In genomic region chr11:60363542-60364525, GRCh38 we compare ENCODE assay signal across 9 cellular contexts. TPM values are rescaled to one million over a fixed set of nuclear protein-coding genes. Genes with fewer than 3 reads are reported as not detected.
DNase-seq lines count a peak whose midpoint lies in the region; ATAC-seq and TF ChIP-seq lines count a peak whose summit lies in the region.
"Had no signal": no experiment of that assay in that cellular context is flagged by ENCODE, and none has a peak within 500 bp of the region (broad histone marks: within the 10 kb centered on the region; RNA-seq: fewer than 3 reads in every experiment).

No MANE protein-coding gene starts in this region.

- no peaks in the 10 kb centered on the region for H3K36me3 ChIP-seq in KMS-11 (ENCODE audit: insufficient read depth)
- no peaks in the 10 kb centered on the region for H3K36me3 ChIP-seq in tibial nerve

- ATAC-seq in GM21619 (IDR thresholded peaks at IDR 0.05; ENCODE audit: unreplicated experiment): peak; percentile 46

- TF ChIP-seq CTCF in KMS-11 (conservative IDR thresholded peaks at IDR 0.05; ENCODE audit: low read depth, low read length) (peak; percentile 80), foreskin fibroblast (IDR thresholded peaks at IDR 0.05; ENCODE audit: low read depth, low read length) (peak; percentile 71), tibial nerve (IDR thresholded peaks at IDR 0.05) (peak; percentile 56 to 74 (median 65))

- H3K9me3 ChIP-seq in tibial nerve: peaks cover 0 to 10% (median 0%) of the 10 kb centered on the region in 4 donors

- H3K4me3 ChIP-seq in KMS-11 (IDR thresholded peaks at IDR 0.05; ENCODE audit: insufficient read depth, low read depth, low read length) (no peak overlapping the region), foreskin fibroblast (ENCODE audit: low read depth in 1 of 2, low read length in 2 of 2) (no peak overlapping the region), tibial nerve (no peak overlapping the region)

- H3K27ac ChIP-seq in KMS-11: no peak overlapping the region
- peak overlapping the region in 2 of 4 donors; percentile 18 to 19 for H3K27ac ChIP-seq in tibial nerve
- H3K27ac ChIP-seq: epithelial cell of prostate had no signal

- peaks cover 2% of the 10 kb centered on the region for H3K27me3 Mint-ChIP-seq in activated T-helper 1 cell treated with anti-CD3 and anti-CD28 coated beads, Interleukin-12 subunit alpha, Interleukin-12 subunit beta, Interleukin-2, Interleukin-4 antibody, amounts not matched to agents 30 ng/mL and 10 ng/mL and 1 ng/mL, durations not matched to agents 14 hours and 24 hours and 36 hours (ENCODE audit: insufficient read depth)

- no peaks in the 10 kb centered on the region for H3K79me2 ChIP-seq in KMS-11 (ENCODE audit: insufficient read depth, low read depth)

- no peaks in the 10 kb centered on the region for H3K4me1 Mint-ChIP-seq in activated T-helper 1 cell treated with anti-CD3 and anti-CD28 coated beads, Interleukin-12 subunit alpha, Interleukin-12 subunit beta, Interleukin-2, Interleukin-4 antibody, amounts not matched to agents 30 ng/mL and 10 ng/mL and 1 ng/mL, durations not matched to agents 14 hours and 24 hours and 36 hours (ENCODE audit: low read depth)

- no peaks in the 10 kb centered on the region for H3K27me3 ChIP-seq in KMS-11 (ENCODE audit: insufficient read depth, low read depth)
- no peaks in the 10 kb centered on the region for H3K27me3 ChIP-seq in tibial nerve

- H3K4me1 ChIP-seq in KMS-11 (ENCODE audit: low read depth, poor library complexity, severe bottlenecking): peaks cover 19% of the 10 kb centered on the region
- no peaks in the 10 kb centered on the region for H3K4me1 ChIP-seq in tibial nerve

- H3K36me3 Mint-ChIP-seq in activated T-helper 1 cell treated with anti-CD3 and anti-CD28 coated beads, Interleukin-12 subunit alpha, Interleukin-12 subunit beta, Interleukin-2, Interleukin-4 antibody, amounts not matched to agents 30 ng/mL and 10 ng/mL and 1 ng/mL, durations not matched to agents 14 hours and 24 hours and 36 hours (ENCODE audit: low read depth): no peaks in the 10 kb centered on the region

- DNase-seq in DMS153 (lab: John Stamatoyannopoulos, UW) (peak; percentile 78), RPMI7951 (ENCODE audit: low read depth) (peak; percentile 45), foreskin fibroblast (peak; percentile 7 to 53), nucleus accumbens (lab: John Stamatoyannopoulos, UW) (peak in 32 of 56 donors; percentile 1 to 65 (median 20)), tibial nerve (ENCODE audit: low spot score in 2 of 2) (peak; percentile 46 to 79)
- peak; percentile 40 for DNase-seq in activated T-helper 1 cell treated with anti-CD3 and anti-CD28 coated beads, Interleukin-12 subunit alpha, Interleukin-12 subunit beta, Interleukin-2, Interleukin-4 antibody, amounts not matched to agents 30 ng/mL and 10 ng/mL and 1 ng/mL, durations not matched to agents 14 hours and 24 hours and 36 hours (ENCODE audit: low spot score)

- no peak overlapping the region for H3K27ac Mint-ChIP-seq in activated T-helper 1 cell treated with anti-CD3 and anti-CD28 coated beads, Interleukin-12 subunit alpha, Interleukin-12 subunit beta, Interleukin-2, Interleukin-4 antibody, amounts not matched to agents 30 ng/mL and 10 ng/mL and 1 ng/mL, durations not matched to agents 14 hours and 24 hours and 36 hours

- H3K9me3 Mint-ChIP-seq in activated T-helper 1 cell treated with anti-CD3 and anti-CD28 coated beads, Interleukin-12 subunit alpha, Interleukin-12 subunit beta, Interleukin-2, Interleukin-4 antibody, amounts not matched to agents 30 ng/mL and 10 ng/mL and 1 ng/mL, durations not matched to agents 14 hours and 24 hours and 36 hours: no peaks in the 10 kb centered on the region

- H3K4me3 Mint-ChIP-seq in activated T-helper 1 cell treated with anti-CD3 and anti-CD28 coated beads, Interleukin-12 subunit alpha, Interleukin-12 subunit beta, Interleukin-2, Interleukin-4 antibody, amounts not matched to agents 30 ng/mL and 10 ng/mL and 1 ng/mL, durations not matched to agents 14 hours and 24 hours and 36 hours: no peak overlapping the region

- H3K9ac ChIP-seq in KMS-11: no peak overlapping the region

- H3K4me2 ChIP-seq in KMS-11: no peak overlapping the region

- intact Hi-C loops in activated T-helper 1 cell treated with anti-CD3 and anti-CD28 coated beads, Interleukin-12 subunit alpha, Interleukin-12 subunit beta, Interleukin-2, Interleukin-4 antibody, amounts not matched to agents 30 ng/mL and 10 ng/mL and 1 ng/mL, durations not matched to agents 14 hours and 24 hours and 36 hours (cut with micrococcal nuclease): loop anchor here (1.0 kb wide), 2 partner anchors 122 to 254 kb away; no protein-coding TSS in a partner anchor

- 56 to 60% methylated on average over 7 of the region's 7 CpGs for WGBS in tibial nerve, 2 donors

- no peak overlapping the region for H2AFZ ChIP-seq in KMS-11 (ENCODE audit: low read depth)

- TF ChIP-seq POLR2A in tibial nerve (IDR thresholded peaks at IDR 0.05): no peak

- peak in 1 of 2 donors; percentile 32 for TF ChIP-seq EP300 in tibial nerve (IDR thresholded peaks at IDR 0.05)

- H4K20me1 ChIP-seq in KMS-11 (ENCODE audit: insufficient read depth): no peaks in the 10 kb centered on the region

RNA-seq across cellular contexts. Expression of gene MS4A7, which starts 14.5 kb away (rescaled TPM):
- not detected in 2 replicates for total RNA-seq in RPMI7951 (2014; rRNA removed; shearing (Covaris generic))
- total RNA-seq in activated T-helper 1 cell treated with anti-CD3 and anti-CD28 coated beads, Interleukin-12 subunit alpha, Interleukin-12 subunit beta, Interleukin-2, Interleukin-4 antibody, amounts not matched to agents 30 ng/mL and 10 ng/mL and 1 ng/mL, durations not matched to agents 14 hours and 24 hours and 36 hours: not detected in 2 replicates
- 10 to 100 TPM; 20.1 to 77.1 (median 41.7) TPM for total RNA-seq in tibial nerve

RNA-seq across cellular contexts. Expression of gene MS4A14, which starts 32.4 kb away (rescaled TPM):
- not detected in 2 replicates for total RNA-seq in RPMI7951 (2014; rRNA removed; shearing (Covaris generic))
- total RNA-seq in activated T-helper 1 cell treated with anti-CD3 and anti-CD28 coated beads, Interleukin-12 subunit alpha, Interleukin-12 subunit beta, Interleukin-2, Interleukin-4 antibody, amounts not matched to agents 30 ng/mL and 10 ng/mL and 1 ng/mL, durations not matched to agents 14 hours and 24 hours and 36 hours: not detected in 2 replicates
- 1 to 10 TPM in 3 of 4 donors, under 1 TPM in 1; 0.39 to 8.7 (median 4.1) TPM for total RNA-seq in tibial nerve

RNA-seq across cellular contexts. Expression of gene MS4A6E, which starts 36.8 kb away (rescaled TPM):
- not detected in 2 replicates for total RNA-seq in RPMI7951 (2014; rRNA removed; shearing (Covaris generic))
- not detected in 2 replicates for total RNA-seq in activated T-helper 1 cell treated with anti-CD3 and anti-CD28 coated beads, Interleukin-12 subunit alpha, Interleukin-12 subunit beta, Interleukin-2, Interleukin-4 antibody, amounts not matched to agents 30 ng/mL and 10 ng/mL and 1 ng/mL, durations not matched to agents 14 hours and 24 hours and 36 hours
- total RNA-seq in tibial nerve: not detected

Comparison
In these comparisons a context has a peak if more than half of its experiments do, and no peak if none do; other contexts are left out.
1. DNase-seq: peak in every context shown above with its lines; median percentile 78 in DMS153; 62 in tibial nerve; 45 in RPMI7951; 40 in activated T-helper 1 cell treated with anti-CD3 and anti-CD28 coated beads, Interleukin-12 subunit alpha, Interleukin-12 subunit beta, Interleukin-2, Interleukin-4 antibody, amounts not matched to agents 30 ng/mL and 10 ng/mL and 1 ng/mL, durations not matched to agents 14 hours and 24 hours and 36 hours; 30 in foreskin fibroblast; 20 in nucleus accumbens.
2. RNA of gene MS4A7, which starts 14.5 kb away (total RNA-seq): 20.1 to 77.1 TPM in tibial nerve; not detected in RPMI7951 and not detected in activated T-helper 1 cell treated with anti-CD3 and anti-CD28 coated beads, Interleukin-12 subunit alpha, Interleukin-12 subunit beta, Interleukin-2, Interleukin-4 antibody, amounts not matched to agents 30 ng/mL and 10 ng/mL and 1 ng/mL, durations not matched to agents 14 hours and 24 hours and 36 hours; every median in the first group is over 10 times any median in the second.
3. Peak in every context shown above with its lines, with median percentiles within 50 percentile points of each other: CTCF ChIP-seq.